18 cellular contexts compared by ENCODE assay signal in the genomic region with DNA sequence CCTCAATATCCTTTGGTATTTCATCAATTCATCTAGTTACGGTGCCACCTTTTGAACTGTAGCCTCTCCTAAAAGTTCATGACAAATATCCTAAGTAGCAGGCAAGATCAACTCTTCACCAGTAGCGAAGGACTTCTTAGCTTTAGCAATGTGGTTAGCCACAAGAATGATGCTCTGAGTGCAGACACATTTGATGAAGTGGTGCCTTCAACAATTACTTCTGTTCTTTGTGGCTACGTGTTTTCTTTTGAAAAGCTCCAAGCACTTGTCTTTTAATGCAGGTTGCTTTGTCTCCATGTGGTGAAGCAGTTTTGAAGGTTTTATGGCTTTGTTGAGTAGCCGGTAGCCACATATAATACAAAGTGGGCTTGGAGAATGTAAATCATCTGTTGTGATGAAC.
"Had no signal": no experiment of that assay in that cellular context is flagged by ENCODE, and none has a peak within 500 bp of the region (broad histone marks: within the 10 kb centered on the region; RNA-seq: fewer than 3 reads in every experiment).

No MANE protein-coding gene starts in this region.

- H3K4me3 ChIP-seq: body of pancreas, neural progenitor cell, ovary, upper lobe of right lung had no signal

- H3K9me3 ChIP-seq: body of pancreas, ovary had no signal

- H3K4me1 Mint-ChIP-seq: activated naive CD8-positive, alpha-beta T cell treated with anti-CD3 and anti-CD28 coated beads, Interleukin-2, amount 50 U/mL, for 24 hours; neural progenitor cell had no signal

- DNase-seq: activated CD4-positive, alpha-beta memory T cell treated with anti-CD3 and anti-CD28 coated beads, Interleukin-2, amount 10 ng/mL, durations not matched to agents 7 days and 5 days; activated CD8-positive, alpha-beta memory T cell treated with anti-CD3 and anti-CD28 coated beads, Interleukin-2, amount 50 U/mL, for 4 hours; activated naive CD4-positive, alpha-beta T cell; activated naive CD8-positive, alpha-beta T cell treated with anti-CD3 and anti-CD28 coated beads, Interleukin-2, amount 50 U/mL, for 24 hours; activated T-cell treated with anti-CD3 and anti-CD28 coated beads, Interleukin-2, amount 50 U/mL, for 72 hours; body of pancreas; central memory CD4-positive, alpha-beta T cell; cortex of kidney; effector CD8-positive, alpha-beta T cell; hippocampal formation; ovary; stimulated activated CD4-positive, alpha-beta T cell treated with anti-CD3 and anti-CD28 coated beads, Interleukin-2, amount 100 ng/mL, for 48 hours; stimulated activated CD8-positive, alpha-beta memory T cell treated with anti-CD3 and anti-CD28 coated beads, Interleukin-4, amount 100 ng/mL, for 48 hours; T1000; upper lobe of right lung had no signal

- H3K27me3 Mint-ChIP-seq: activated CD4-positive, alpha-beta memory T cell treated with anti-CD3 and anti-CD28 coated beads, Interleukin-2, amount 10 ng/mL, durations not matched to agents 7 days and 5 days; activated naive CD8-positive, alpha-beta T cell treated with anti-CD3 and anti-CD28 coated beads, Interleukin-2, amount 50 U/mL, for 24 hours had no signal

- ATAC-seq: activated naive CD8-positive, alpha-beta T cell treated with anti-CD3 and anti-CD28 coated beads, Interleukin-2, amount 50 U/mL, for 24 hours; body of pancreas; upper lobe of right lung had no signal

- H3K4me2 ChIP-seq: neural progenitor cell had no signal

- H3K27me3 ChIP-seq: body of pancreas, neural progenitor cell, ovary, upper lobe of right lung had no signal

- H3K36me3 Mint-ChIP-seq: neural progenitor cell had no signal

- H3K4me3 Mint-ChIP-seq: activated CD4-positive, alpha-beta memory T cell treated with anti-CD3 and anti-CD28 coated beads, Interleukin-2, amount 10 ng/mL, durations not matched to agents 7 days and 5 days; activated naive CD8-positive, alpha-beta T cell treated with anti-CD3 and anti-CD28 coated beads, Interleukin-2, amount 50 U/mL, for 24 hours; activated T-cell treated with anti-CD3 and anti-CD28 coated beads, Interleukin-2, amount 50 U/mL, for 72 hours; neural progenitor cell; stimulated activated naive CD8-positive, alpha-beta T cell treated with anti-CD3 and anti-CD28 coated beads, Interleukin-15, Interleukin-2, amounts not matched to agents 100 ng/mL and 50 ng/mL, for 24 hours had no signal

- H3K27ac ChIP-seq: body of pancreas, epithelial cell of prostate, neural progenitor cell, ovary, upper lobe of right lung had no signal

- H3K27ac Mint-ChIP-seq: activated CD4-positive, alpha-beta memory T cell treated with anti-CD3 and anti-CD28 coated beads, Interleukin-2, amount 10 ng/mL, durations not matched to agents 7 days and 5 days; activated naive CD8-positive, alpha-beta T cell treated with anti-CD3 and anti-CD28 coated beads, Interleukin-2, amount 50 U/mL, for 24 hours; activated T-cell treated with anti-CD3 and anti-CD28 coated beads, Interleukin-2, amount 50 U/mL, for 72 hours; neural progenitor cell; stimulated activated naive CD8-positive, alpha-beta T cell treated with anti-CD3 and anti-CD28 coated beads, Interleukin-15, Interleukin-2, amounts not matched to agents 100 ng/mL and 50 ng/mL, for 24 hours had no signal

- H3K36me3 ChIP-seq: neural progenitor cell, ovary, upper lobe of right lung had no signal

- H2AFZ ChIP-seq: neural progenitor cell had no signal

- H3K4me1 ChIP-seq: body of pancreas, neural progenitor cell, upper lobe of right lung had no signal

- H3K9ac ChIP-seq: neural progenitor cell had no signal
